ENCODE assay signal across 11 cellular contexts in the genomic region with DNA sequence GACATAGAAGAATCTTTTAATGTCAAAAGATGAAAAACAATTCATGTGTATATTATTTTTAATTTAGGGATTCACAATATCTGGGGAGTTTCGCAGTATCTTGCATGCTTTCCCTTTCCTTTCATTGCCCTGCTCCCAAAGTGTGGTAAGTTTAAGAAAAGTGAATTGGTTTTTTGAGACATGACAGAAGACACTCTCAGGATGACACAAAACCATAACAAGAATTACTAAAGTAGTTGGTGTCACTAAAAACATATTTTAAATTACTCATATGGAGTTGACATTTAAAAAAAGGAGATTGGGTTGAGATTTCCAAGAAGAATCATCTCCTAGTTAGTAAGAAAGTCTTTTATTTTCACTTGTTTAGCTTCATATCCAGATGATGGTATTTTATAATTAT.
"Had no signal": no experiment of that assay in that cellular context is flagged by ENCODE, and none has a peak within 500 bp of the region (broad histone marks: within the 10 kb centered on the region; RNA-seq: fewer than 3 reads in every experiment).

No MANE protein-coding gene starts in this region.

- H3K36me3 ChIP-seq: cardiac muscle cell, gastrocnemius medialis, heart left ventricle, ovary, spleen had no signal

- H3K9me3 Mint-ChIP-seq: activated B cell treated with CpG ODN at 0.5 μM for 24 hours, endodermal cell, immature natural killer cell had no signal

- H3K27me3 Mint-ChIP-seq: activated B cell treated with CpG ODN at 0.5 μM for 24 hours had no signal

- H3K4me3 ChIP-seq: cardiac muscle cell, dorsolateral prefrontal cortex, gastrocnemius medialis, heart left ventricle, ovary, spleen had no signal

- H3K27me3 ChIP-seq: cardiac muscle cell, dorsolateral prefrontal cortex, gastrocnemius medialis, heart left ventricle, ovary, spleen had no signal

- H3K4me3 Mint-ChIP-seq: activated B cell treated with CpG ODN at 0.5 μM for 24 hours, endodermal cell, immature natural killer cell had no signal

- H3K27ac Mint-ChIP-seq: activated B cell treated with CpG ODN at 0.5 μM for 24 hours, endodermal cell, immature natural killer cell had no signal

- H3K9me3 ChIP-seq: gastrocnemius medialis, heart left ventricle, ovary, spleen had no signal

- H3K27ac ChIP-seq: cardiac muscle cell, dorsolateral prefrontal cortex, gastrocnemius medialis, heart left ventricle, ovary, spleen had no signal

- DNase-seq: activated B cell treated with CpG ODN at 0.5 μM for 24 hours; activated effector memory CD4-positive, alpha-beta T cell treated with anti-CD3 and anti-CD28 coated beads, Interleukin-2, amount 50 U/mL, for 16 hours; dorsolateral prefrontal cortex; endodermal cell; gastrocnemius medialis; heart left ventricle; immature natural killer cell; ovary; spleen had no signal

- ATAC-seq: gastrocnemius medialis, heart left ventricle, sciatic nerve had no signal
